1 cellular context compared by ENCODE assay signal in genomic region chr19:1206733-1207301, GRCh38.
TF ChIP-seq lines count a peak whose summit lies in the region.

No MANE protein-coding gene starts in this region.

TF ChIP-seq in HepG2, 621 proteins besides CTCF, POLR2A, EP300 and RAD21:
- 0 out of 2 replicates have a peak, but pooled peaks have one; percentile 37 for TF ChIP-seq ZNF788 (CRISPR knock-in tag; IDR thresholded peaks at IDR 0.05; ENCODE audit: borderline replicate concordance)
- peak; percentile 44; the same call in 1 of the 2 replicates for TF ChIP-seq KDM5B (CRISPR knock-in tag; IDR thresholded peaks at IDR 0.05; ENCODE audit: borderline replicate concordance)
- no peak for TF ChIP-seq GPN1 (CRISPR knock-in tag; IDR thresholded peaks at IDR 0.05; ENCODE audit: borderline replicate concordance)
- TF ChIP-seq AGO2 (optimal IDR thresholded peaks at IDR 0.05; ENCODE audit: low read depth, low read length) = peak; percentile 72
- peak; percentile 57; the same call in 1 of the 2 replicates for TF ChIP-seq UBTF (CRISPR knock-in tag; IDR thresholded peaks at IDR 0.05)
- TF ChIP-seq GMEB2 (CRISPR knock-in tag; IDR thresholded peaks at IDR 0.05; ENCODE audit: low read depth) = no peak
- 0 out of 2 replicates have a peak, but pooled peaks have one; percentile 12 for TF ChIP-seq PAXIP1 (CRISPR knock-in tag; conservative IDR thresholded peaks at IDR 0.05)
- TF ChIP-seq SPEN (CRISPR knock-in tag; IDR thresholded peaks at IDR 0.05; ENCODE audit: low read depth) = no peak
- TF ChIP-seq ZNF138 (CRISPR knock-in tag; IDR thresholded peaks at IDR 0.05; ENCODE audit: low read depth) = 0 out of 2 replicates have a peak, but pooled peaks have one; percentile 38
- TF ChIP-seq HDAC1 (CRISPR knock-in tag; IDR thresholded peaks at IDR 0.05) = peak; percentile 18
- TF ChIP-seq TGIF2 (CRISPR knock-in tag; IDR thresholded peaks at IDR 0.05) = 0 out of 2 replicates have a peak, but pooled peaks have one; percentile 11
- no peak for TF ChIP-seq BRF2 (CRISPR knock-in tag; IDR thresholded peaks at IDR 0.05)
- TF ChIP-seq ZNF543 (CRISPR knock-in tag; IDR thresholded peaks at IDR 0.05) = 0 out of 2 replicates have a peak, but pooled peaks have one; percentile 47
- TF ChIP-seq GZF1 (CRISPR knock-in tag; IDR thresholded peaks at IDR 0.05) = no peak
- no peak for TF ChIP-seq MAZ (IDR thresholded peaks at IDR 0.05; ENCODE audit: borderline replicate concordance, low read depth, low read length)
- 0 out of 2 replicates have a peak, but pooled peaks have one; percentile 27 for TF ChIP-seq MAZ (CRISPR knock-in tag; IDR thresholded peaks at IDR 0.05; ENCODE audit: low read depth)
- TF ChIP-seq FOXC1 (CRISPR knock-in tag; IDR thresholded peaks at IDR 0.05; ENCODE audit: borderline replicate concordance) = 0 out of 2 replicates have a peak, but pooled peaks have one; percentile 13
- TF ChIP-seq POGK (CRISPR knock-in tag; conservative IDR thresholded peaks at IDR 0.05) = 0 out of 2 replicates have a peak, but pooled peaks have one; percentile 13
- no peak for TF ChIP-seq ZNF362 (CRISPR knock-in tag; IDR thresholded peaks at IDR 0.05; ENCODE audit: borderline replicate concordance)
